ENCODE assay signal across 21 cellular contexts in the genomic region with DNA sequence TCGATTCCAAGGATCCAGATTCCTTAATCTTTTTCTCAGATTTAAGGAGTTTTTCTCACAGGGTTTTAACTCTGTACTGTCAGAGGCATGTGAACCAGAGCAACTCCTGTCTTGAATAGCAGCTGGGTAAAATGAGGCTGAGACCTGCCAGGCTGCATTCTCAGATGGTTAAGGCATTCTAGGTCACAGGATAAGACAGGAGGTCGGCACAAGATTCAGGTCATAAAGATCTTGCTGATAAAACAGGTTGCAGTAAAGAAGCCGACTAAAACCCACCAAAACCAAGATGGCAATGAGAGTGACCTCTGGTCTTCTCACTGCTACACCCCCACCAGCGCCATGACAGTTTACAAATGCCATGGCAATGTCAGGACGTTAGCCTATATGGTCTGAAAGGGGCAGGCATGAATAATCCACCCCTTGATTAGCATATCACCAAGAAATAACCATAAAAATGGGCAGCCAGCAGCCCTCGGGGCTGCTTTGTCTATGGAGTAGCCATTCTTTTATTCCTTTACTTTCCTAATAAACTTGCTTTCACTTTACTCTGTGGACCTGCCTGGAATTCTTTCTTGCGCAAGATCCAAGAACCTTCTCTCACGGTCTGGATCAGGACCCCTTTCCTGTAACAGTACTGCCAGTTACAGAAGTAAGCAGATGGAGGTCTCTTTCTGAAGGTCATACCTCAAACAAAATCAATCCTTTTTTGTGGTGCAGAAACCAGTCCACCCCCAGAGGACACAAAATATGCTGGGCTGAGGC.
DNase-seq lines count a peak whose midpoint lies in the region; ATAC-seq and TF ChIP-seq lines count a peak whose summit lies in the region.
"Had no signal": no experiment of that assay in that cellular context is flagged by ENCODE, and none has a peak within 500 bp of the region (broad histone marks: within the 10 kb centered on the region; RNA-seq: fewer than 3 reads in every experiment).

No MANE protein-coding gene starts in this region.

- H2AFZ ChIP-seq in osteoblast (ENCODE audit: low read length), result peak overlapping the region; percentile 22

- H4K20me1 ChIP-seq in osteoblast (ENCODE audit: insufficient read depth, low read length), result no peaks in the 10 kb centered on the region

- H3K4me1 ChIP-seq in left ventricle myocardium inferior (peaks cover 25% of the 10 kb centered on the region), heart right ventricle (peaks cover 0 to 36% (median 17%) of the 10 kb centered on the region in 9 donors), iPS-15b (ENCODE audit: control insufficient read depth, insufficient read depth, low read length) (peaks cover 31% of the 10 kb centered on the region), osteoblast (ENCODE audit: insufficient read depth, low read length) (no peaks in the 10 kb centered on the region), aorta (ENCODE audit: control insufficient read depth in 1 of 2, insufficient read depth in 2 of 2, low read length in 2 of 2) (no peaks in the 10 kb centered on the region)
- H3K4me1 ChIP-seq: tibial artery had no signal

- H3K27ac Mint-ChIP-seq in endothelial cell (ENCODE audit: unreplicated experiment), result no peak overlapping the region
- H3K27ac Mint-ChIP-seq: activated B cell treated with CpG ODN at 0.5 μM for 24 hours; activated T-helper 1 cell treated with anti-CD3 and anti-CD28 coated beads, Interleukin-12 subunit alpha, Interleukin-12 subunit beta, Interleukin-2, Interleukin-4 antibody, amounts not matched to agents 30 ng/mL and 10 ng/mL and 1 ng/mL, durations not matched to agents 14 hours and 24 hours and 36 hours; T-helper 17 cell had no signal

- H3K9ac ChIP-seq in iPS-15b (ENCODE audit: low read depth, low read length), result no peak overlapping the region

- H3K36me3 ChIP-seq in left ventricle myocardium inferior (no peaks in the 10 kb centered on the region), heart right ventricle (peaks cover 0 to 2% (median 0%) of the 10 kb centered on the region in 9 donors), iPS-15b (ENCODE audit: control insufficient read depth, insufficient read depth, low read length) (no peaks in the 10 kb centered on the region), osteoblast (ENCODE audit: insufficient read depth, low read length) (no peaks in the 10 kb centered on the region), aorta (ENCODE audit: control insufficient read depth in 1 of 2, insufficient read depth in 2 of 2, low read length in 1 of 2) (peaks cover 0 to 2% of the 10 kb centered on the region in 2 donors)
- H3K36me3 ChIP-seq: heart left ventricle, tibial artery had no signal

- DNase-seq in left ventricle myocardium inferior (no peak), heart right ventricle (no peak), osteoblast (ENCODE audit: insufficient read length, low spot score, missing footprints) (no peak), aorta (no peak), endothelial cell (ENCODE audit: low spot score) (no peak), T-helper 1 cell (no peak), MV-4-11 (lab: John Stamatoyannopoulos, UW) (no peak)
- DNase-seq: activated B cell treated with CpG ODN at 0.5 μM for 24 hours; activated CD8-positive, alpha-beta memory T cell treated with anti-CD3 and anti-CD28 coated beads for 24 hours; C1 segment of cervical spinal cord; caudate nucleus; effector CD4-positive, alpha-beta T cell; heart left ventricle; MM.1S; NCI-H187 treated with DMSO at 0.1 percent for 48 hours; SHP77 treated with DMSO at 0.1 percent for 48 hours; T-helper 17 cell; tibial artery had no signal

- H3K4me2 ChIP-seq in osteoblast (ENCODE audit: insufficient read depth, low read length), result peak overlapping the region; percentile 23

- H3K36me3 Mint-ChIP-seq in endothelial cell (ENCODE audit: low read depth, unreplicated experiment), result peaks cover 4% of the 10 kb centered on the region

- TF ChIP-seq CTCF in left ventricle myocardium inferior (IDR thresholded peaks at IDR 0.05; ENCODE audit: borderline replicate concordance) (no peak), heart right ventricle (IDR thresholded peaks at IDR 0.05) (no peak), osteoblast (IDR thresholded peaks at IDR 0.05; ENCODE audit: extremely low read depth, low read depth, low read length) (no peak), endothelial cell (IDR thresholded peaks at IDR 0.05; ENCODE audit: unreplicated experiment) (no peak)

- H3K4me1 Mint-ChIP-seq in endothelial cell (ENCODE audit: unreplicated experiment), result peaks cover 3% of the 10 kb centered on the region
- H3K4me1 Mint-ChIP-seq: activated B cell treated with CpG ODN at 0.5 μM for 24 hours, T-helper 17 cell had no signal

- H3K27ac ChIP-seq in left ventricle myocardium inferior (replicated peaks) (peak overlapping the region; percentile 3), heart right ventricle (peak overlapping the region in 4 of 10 donors; percentile 24 to 52 (median 40)), osteoblast (ENCODE audit: low read depth, low read length) (no peak overlapping the region), aorta (ENCODE audit: low read depth in 1 of 2, low read length in 2 of 2) (no peak overlapping the region)
- H3K27ac ChIP-seq: tibial artery had no signal

- H3K4me3 ChIP-seq in left ventricle myocardium inferior (no peak overlapping the region), heart right ventricle (no peak overlapping the region), iPS-15b (ENCODE audit: low read depth, low read length) (peak overlapping the region; percentile 27), osteoblast (ENCODE audit: insufficient read depth, low read length) (no peak overlapping the region), aorta (ENCODE audit: low read length in 2 of 2) (no peak overlapping the region)
- H3K4me3 ChIP-seq: skin epidermis, tibial artery had no signal

- H3K9me3 Mint-ChIP-seq in endothelial cell (ENCODE audit: unreplicated experiment), result no peaks in the 10 kb centered on the region
- H3K9me3 Mint-ChIP-seq: activated B cell treated with CpG ODN at 0.5 μM for 24 hours; activated T-helper 1 cell treated with anti-CD3 and anti-CD28 coated beads, Interleukin-12 subunit alpha, Interleukin-12 subunit beta, Interleukin-2, Interleukin-4 antibody, amounts not matched to agents 30 ng/mL and 10 ng/mL and 1 ng/mL, durations not matched to agents 14 hours and 24 hours and 36 hours had no signal

- WGBS in heart right ventricle, 2 donors, result 84 to 85% methylated on average over 8 of the region's 8 CpGs
- WGBS in aorta, 2 donors, result 77 to 82% methylated on average over 8 of the region's 8 CpGs

- no peaks in the 10 kb centered on the region for H3K27me3 Mint-ChIP-seq in endothelial cell (ENCODE audit: unreplicated experiment)
- H3K27me3 Mint-ChIP-seq: activated B cell treated with CpG ODN at 0.5 μM for 24 hours, T-helper 17 cell had no signal

- intact Hi-C loops in left ventricle myocardium inferior (cut with micrococcal nuclease) (no loop called here), heart right ventricle (cut with DNase I) (no loop called here), aorta (cut with DNase I) (no loop called here)

- ATAC-seq in heart right ventricle, result no peak
- peak; percentile 13 for ATAC-seq in aorta (ENCODE audit: low FRiP score)
- ATAC-seq: T-helper 17 cell had no signal

- no peaks in the 10 kb centered on the region for H3K79me2 ChIP-seq in osteoblast (ENCODE audit: insufficient read depth, low read length)

- H3K9me3 ChIP-seq in left ventricle myocardium inferior (replicated peaks) (no peaks in the 10 kb centered on the region), heart right ventricle (no peaks in the 10 kb centered on the region), iPS-15b (ENCODE audit: control insufficient read depth, insufficient read depth, low read length) (no peaks in the 10 kb centered on the region), osteoblast (ENCODE audit: low read depth, low read length) (no peaks in the 10 kb centered on the region), aorta (ENCODE audit: control insufficient read depth, low read length) (no peaks in the 10 kb centered on the region)
- H3K9me3 ChIP-seq: heart left ventricle, tibial artery had no signal

- H3K4me3 Mint-ChIP-seq in endothelial cell (ENCODE audit: unreplicated experiment), result no peak overlapping the region
- H3K4me3 Mint-ChIP-seq: activated B cell treated with CpG ODN at 0.5 μM for 24 hours; activated T-helper 1 cell treated with anti-CD3 and anti-CD28 coated beads, Interleukin-12 subunit alpha, Interleukin-12 subunit beta, Interleukin-2, Interleukin-4 antibody, amounts not matched to agents 30 ng/mL and 10 ng/mL and 1 ng/mL, durations not matched to agents 14 hours and 24 hours and 36 hours; T-helper 17 cell had no signal

- H3K27me3 ChIP-seq in left ventricle myocardium inferior (ENCODE audit: low read depth), result no peaks in the 10 kb centered on the region
- no peaks in the 10 kb centered on the region for H3K27me3 ChIP-seq in heart right ventricle
- no peaks in the 10 kb centered on the region for H3K27me3 ChIP-seq in iPS-15b (ENCODE audit: control insufficient read depth, insufficient read depth, low read length)
- no peaks in the 10 kb centered on the region for H3K27me3 ChIP-seq in osteoblast (ENCODE audit: insufficient read depth, low read length)
- no peaks in the 10 kb centered on the region for H3K27me3 ChIP-seq in aorta (ENCODE audit: control insufficient read depth in 1 of 2, insufficient read depth in 2 of 2, low read length in 1 of 2)
- H3K27me3 ChIP-seq: heart left ventricle, tibial artery had no signal
